Comparison of ENCODE assay signal across 1 cellular context in genomic region chr5:14143843-14144585, GRCh38.
A peak's percentile ranks its signal among the peaks of the same experiment; 100 is the strongest.
TF ChIP-seq lines count a peak whose summit lies in the region.

No MANE protein-coding gene starts in this region.

TF ChIP-seq in HepG2, 621 proteins besides CTCF, POLR2A, EP300 and RAD21 (continued from another document and continues in another):
- TF ChIP-seq BCL6 (CRISPR knock-in tag; IDR thresholded peaks at IDR 0.05), result no peak
- TF ChIP-seq ZNF740 (CRISPR knock-in tag; IDR thresholded peaks at IDR 0.05), result 0 out of 2 replicates have a peak, but pooled peaks have one; percentile 28
- no peak for TF ChIP-seq HNRNPH1 (optimal IDR thresholded peaks at IDR 0.05; ENCODE audit: low read depth, low read length)
- no peak for TF ChIP-seq TRAFD1 (CRISPR knock-in tag; IDR thresholded peaks at IDR 0.05; ENCODE audit: borderline replicate concordance)
- TF ChIP-seq ZNF687 (CRISPR knock-in tag; IDR thresholded peaks at IDR 0.05), result peak; percentile 50
- TF ChIP-seq ZNF772 (CRISPR knock-in tag; IDR thresholded peaks at IDR 0.05), result peak; percentile 53; the same call in 1 of the 2 replicates
- no peak for TF ChIP-seq ARNTL (CRISPR knock-in tag; IDR thresholded peaks at IDR 0.05)
- no peak for TF ChIP-seq NR2F6 (IDR thresholded peaks at IDR 0.05)
- TF ChIP-seq NR2F6 (CRISPR knock-in tag; IDR thresholded peaks at IDR 0.05), result no peak
- peak; percentile 7; the same call in 1 of the 2 replicates for TF ChIP-seq ZNF563 (CRISPR knock-in tag; IDR thresholded peaks at IDR 0.05)
- peak; percentile 74; the same call in 1 of the 2 replicates for TF ChIP-seq KDM1A (CRISPR knock-in tag; IDR thresholded peaks at IDR 0.05)
- no peak for TF ChIP-seq SIX1 (CRISPR knock-in tag; IDR thresholded peaks at IDR 0.05; ENCODE audit: borderline replicate concordance)
- TF ChIP-seq, protein P1, sequence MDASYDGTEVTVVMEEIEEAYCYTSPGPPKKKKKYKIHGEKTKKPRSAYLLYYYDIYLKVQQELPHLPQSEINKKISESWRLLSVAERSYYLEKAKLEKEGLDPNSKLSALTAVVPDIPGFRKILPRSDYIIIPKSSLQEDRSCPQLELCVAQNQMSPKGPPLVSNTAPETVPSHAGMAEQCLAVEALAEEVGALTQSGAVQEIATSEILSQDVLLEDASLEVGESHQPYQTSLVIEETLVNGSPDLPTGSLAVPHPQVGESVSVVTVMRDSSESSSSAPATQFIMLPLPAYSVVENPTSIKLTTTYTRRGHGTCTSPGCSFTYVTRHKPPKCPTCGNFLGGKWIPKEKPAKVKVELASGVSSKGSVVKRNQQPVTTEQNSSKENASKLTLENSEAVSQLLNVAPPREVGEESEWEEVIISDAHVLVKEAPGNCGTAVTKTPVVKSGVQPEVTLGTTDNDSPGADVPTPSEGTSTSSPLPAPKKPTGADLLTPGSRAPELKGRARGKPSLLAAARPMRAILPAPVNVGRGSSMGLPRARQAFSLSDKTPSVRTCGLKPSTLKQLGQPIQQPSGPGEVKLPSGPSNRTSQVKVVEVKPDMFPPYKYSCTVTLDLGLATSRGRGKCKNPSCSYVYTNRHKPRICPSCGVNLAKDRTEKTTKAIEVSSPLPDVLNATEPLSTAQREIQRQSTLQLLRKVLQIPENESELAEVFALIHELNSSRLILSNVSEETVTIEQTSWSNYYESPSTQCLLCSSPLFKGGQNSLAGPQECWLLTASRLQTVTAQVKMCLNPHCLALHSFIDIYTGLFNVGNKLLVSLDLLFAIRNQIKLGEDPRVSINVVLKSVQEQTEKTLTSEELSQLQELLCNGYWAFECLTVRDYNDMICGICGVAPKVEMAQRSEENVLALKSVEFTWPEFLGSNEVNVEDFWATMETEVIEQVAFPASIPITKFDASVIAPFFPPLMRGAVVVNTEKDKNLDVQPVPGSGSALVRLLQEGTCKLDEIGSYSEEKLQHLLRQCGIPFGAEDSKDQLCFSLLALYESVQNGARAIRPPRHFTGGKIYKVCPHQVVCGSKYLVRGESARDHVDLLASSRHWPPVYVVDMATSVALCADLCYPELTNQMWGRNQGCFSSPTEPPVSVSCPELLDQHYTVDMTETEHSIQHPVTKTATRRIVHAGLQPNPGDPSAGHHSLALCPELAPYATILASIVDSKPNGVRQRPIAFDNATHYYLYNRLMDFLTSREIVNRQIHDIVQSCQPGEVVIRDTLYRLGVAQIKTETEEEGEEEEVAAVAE (CRISPR knock-in tag; IDR thresholded peaks at IDR 0.05; ENCODE audit: borderline replicate concordance), result no peak
- peak; percentile 22 for TF ChIP-seq ZNF407 (CRISPR knock-in tag; IDR thresholded peaks at IDR 0.05; ENCODE audit: not compliant biosample characterization)
- TF ChIP-seq ZNF558 (CRISPR knock-in tag; IDR thresholded peaks at IDR 0.05; ENCODE audit: borderline replicate concordance), result peak; percentile 65; the same call in 1 of the 2 replicates
- no peak for TF ChIP-seq ZNF3 (CRISPR knock-in tag; IDR thresholded peaks at IDR 0.05)
- peak; percentile 47; the same call in 1 of the 2 replicates for TF ChIP-seq ZNF441 (CRISPR knock-in tag; IDR thresholded peaks at IDR 0.05; ENCODE audit: borderline replicate concordance)
- no peak for TF ChIP-seq NPAS2 (CRISPR knock-in tag; IDR thresholded peaks at IDR 0.05; ENCODE audit: borderline replicate concordance)
- TF ChIP-seq, protein P2, sequence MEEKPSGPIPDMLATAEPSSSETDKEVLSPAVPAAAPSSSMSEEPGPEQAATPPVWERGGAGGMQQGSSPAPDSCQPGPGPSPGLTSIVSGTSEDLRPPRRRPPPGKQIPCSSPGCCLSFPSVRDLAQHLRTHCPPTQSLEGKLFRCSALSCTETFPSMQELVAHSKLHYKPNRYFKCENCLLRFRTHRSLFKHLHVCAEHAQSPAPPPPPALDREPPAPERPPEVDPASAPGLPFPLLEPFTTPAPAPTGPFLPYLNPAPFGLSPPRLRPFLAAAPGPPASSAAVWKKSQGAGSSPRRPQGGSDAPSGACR (CRISPR knock-in tag; IDR thresholded peaks at IDR 0.05), result no peak
- TF ChIP-seq, protein P3, sequence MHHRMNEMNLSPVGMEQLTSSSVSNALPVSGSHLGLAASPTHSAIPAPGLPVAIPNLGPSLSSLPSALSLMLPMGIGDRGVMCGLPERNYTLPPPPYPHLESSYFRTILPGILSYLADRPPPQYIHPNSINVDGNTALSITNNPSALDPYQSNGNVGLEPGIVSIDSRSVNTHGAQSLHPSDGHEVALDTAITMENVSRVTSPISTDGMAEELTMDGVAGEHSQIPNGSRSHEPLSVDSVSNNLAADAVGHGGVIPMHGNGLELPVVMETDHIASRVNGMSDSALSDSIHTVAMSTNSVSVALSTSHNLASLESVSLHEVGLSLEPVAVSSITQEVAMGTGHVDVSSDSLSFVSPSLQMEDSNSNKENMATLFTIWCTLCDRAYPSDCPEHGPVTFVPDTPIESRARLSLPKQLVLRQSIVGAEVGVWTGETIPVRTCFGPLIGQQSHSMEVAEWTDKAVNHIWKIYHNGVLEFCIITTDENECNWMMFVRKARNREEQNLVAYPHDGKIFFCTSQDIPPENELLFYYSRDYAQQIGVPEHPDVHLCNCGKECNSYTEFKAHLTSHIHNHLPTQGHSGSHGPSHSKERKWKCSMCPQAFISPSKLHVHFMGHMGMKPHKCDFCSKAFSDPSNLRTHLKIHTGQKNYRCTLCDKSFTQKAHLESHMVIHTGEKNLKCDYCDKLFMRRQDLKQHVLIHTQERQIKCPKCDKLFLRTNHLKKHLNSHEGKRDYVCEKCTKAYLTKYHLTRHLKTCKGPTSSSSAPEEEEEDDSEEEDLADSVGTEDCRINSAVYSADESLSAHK (CRISPR knock-in tag; IDR thresholded peaks at IDR 0.05; ENCODE audit: borderline replicate concordance), result no peak
- no peak for TF ChIP-seq TARDBP (CRISPR knock-in tag; IDR thresholded peaks at IDR 0.05)
- TF ChIP-seq NFIC (IDR thresholded peaks at IDR 0.05; ENCODE audit: low read length), result no peak
- TF ChIP-seq ZNF547 (CRISPR knock-in tag; IDR thresholded peaks at IDR 0.05), result no peak
- TF ChIP-seq ZNF782 (CRISPR knock-in tag; IDR thresholded peaks at IDR 0.05; ENCODE audit: borderline replicate concordance), result no peak
- no peak for TF ChIP-seq MTA3 (CRISPR knock-in tag; IDR thresholded peaks at IDR 0.05)
- no peak for TF ChIP-seq SMARCC2 (IDR thresholded peaks at IDR 0.05)
- TF ChIP-seq ZNF382 (CRISPR knock-in tag; IDR thresholded peaks at IDR 0.05; ENCODE audit: borderline replicate concordance), result no peak
- TF ChIP-seq, protein P4, sequence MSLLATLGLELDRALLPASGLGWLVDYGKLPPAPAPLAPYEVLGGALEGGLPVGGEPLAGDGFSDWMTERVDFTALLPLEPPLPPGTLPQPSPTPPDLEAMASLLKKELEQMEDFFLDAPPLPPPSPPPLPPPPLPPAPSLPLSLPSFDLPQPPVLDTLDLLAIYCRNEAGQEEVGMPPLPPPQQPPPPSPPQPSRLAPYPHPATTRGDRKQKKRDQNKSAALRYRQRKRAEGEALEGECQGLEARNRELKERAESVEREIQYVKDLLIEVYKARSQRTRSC (CRISPR knock-in tag; IDR thresholded peaks at IDR 0.05; ENCODE audit: low read depth), result 0 out of 2 replicates have a peak, but pooled peaks have one; percentile 53
- TF ChIP-seq NFE2L1 (CRISPR knock-in tag; IDR thresholded peaks at IDR 0.05; ENCODE audit: borderline replicate concordance), result no peak
- no peak for TF ChIP-seq IRF2 (CRISPR knock-in tag; IDR thresholded peaks at IDR 0.05)
- TF ChIP-seq RCOR2 (CRISPR knock-in tag; IDR thresholded peaks at IDR 0.05), result no peak
- no peak for TF ChIP-seq KLF13 (CRISPR knock-in tag; IDR thresholded peaks at IDR 0.05)
- TF ChIP-seq ZFP82 (CRISPR knock-in tag; IDR thresholded peaks at IDR 0.05; ENCODE audit: borderline replicate concordance), result peak; percentile 44; the same call in 1 of the 2 replicates
- 0 out of 2 replicates have a peak, but pooled peaks have one; percentile 13 for TF ChIP-seq ERF (CRISPR knock-in tag; IDR thresholded peaks at IDR 0.05)
- TF ChIP-seq POLR2AphosphoS2 (IDR thresholded peaks at IDR 0.05; ENCODE audit: low read depth, low read length), result no peak
- no peak for TF ChIP-seq ZKSCAN1 (IDR thresholded peaks at IDR 0.05; ENCODE audit: low read length)
